ENCODE assay signal across 8 cellular contexts in the genomic region with DNA sequence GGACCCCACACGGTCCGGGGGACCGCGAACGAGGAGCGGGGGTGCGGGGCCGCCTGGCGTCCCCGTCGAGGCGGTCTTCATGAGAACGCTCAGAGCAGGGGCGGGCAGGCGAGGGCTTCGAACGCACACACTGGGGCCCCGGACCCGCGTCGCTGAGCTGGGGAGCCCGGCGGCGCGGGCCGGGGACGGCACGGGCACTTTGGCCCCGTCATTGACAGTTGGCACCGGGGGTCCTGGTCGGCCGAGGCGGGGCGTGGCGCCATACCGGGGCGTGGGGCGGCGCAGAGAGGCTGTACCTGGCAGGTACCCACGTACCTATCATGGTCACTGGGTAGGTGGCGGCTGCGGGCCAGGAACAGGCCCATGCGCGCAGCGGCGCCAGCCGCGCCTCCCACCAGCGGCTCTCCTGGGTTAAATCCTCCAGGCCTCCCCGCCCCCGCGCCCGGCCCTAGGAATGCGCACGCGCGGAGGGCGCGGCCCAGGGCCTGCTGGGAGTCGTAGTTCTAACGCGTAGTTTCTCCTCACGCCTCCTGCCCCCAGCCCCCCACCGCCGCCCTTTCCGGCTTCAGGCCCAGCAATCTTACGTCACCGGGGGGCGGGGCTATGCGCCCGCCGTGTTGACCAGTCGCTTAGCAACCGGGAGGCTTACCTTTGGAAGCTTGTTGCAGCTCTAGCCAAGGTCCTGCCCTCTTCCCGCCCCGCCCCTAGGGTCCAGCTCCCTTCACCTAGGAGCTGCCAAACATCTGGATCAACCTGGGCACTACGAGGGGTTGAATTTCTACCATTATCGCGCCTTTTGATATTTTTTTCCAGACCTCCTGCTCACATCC. TPM values are rescaled to one million over a fixed set of nuclear protein-coding genes. Genes with fewer than 3 reads are reported as not detected.
DNase-seq lines count a peak whose midpoint lies in the region; ATAC-seq and TF ChIP-seq lines count a peak whose summit lies in the region.

Gene PACRG (plus strand): TSS at position 628 of the 830 bp plus-strand sequence.
Gene PRKN (minus strand): TSS at position 420 of the 830 bp plus-strand sequence.

- peak within 1 kb of the TSS; percentile 93 to 100 (median 95) for H3K4me3 Mint-ChIP-seq in naive thymus-derived CD8-positive, alpha-beta T cell
- peak within 1 kb of the TSS; percentile 87 for H3K4me3 Mint-ChIP-seq in stimulated activated memory B cell treated with anti-CD40 and anti-IgM and Interleukin-4, amounts not matched to agents 10 μg/mL and 1 μg/mL and 100 μg/mL, for 72 hours

- TF ChIP-seq CTCF in RWPE1 (conservative IDR thresholded peaks at IDR 0.05; ENCODE audit: low read depth) = no peak
- no peak for TF ChIP-seq CTCF in fibroblast of pulmonary artery (IDR thresholded peaks at IDR 0.05; ENCODE audit: low read length, missing control alignments)

- H3K4me1 Mint-ChIP-seq in naive thymus-derived CD8-positive, alpha-beta T cell = peaks cover 10 to 16% (median 13%) of the 10 kb centered on the region in 4 donors
- peaks cover 15% of the 10 kb centered on the region for H3K4me1 Mint-ChIP-seq in stimulated activated memory B cell treated with anti-CD40 and anti-IgM and Interleukin-4, amounts not matched to agents 10 μg/mL and 1 μg/mL and 100 μg/mL, for 72 hours

- peaks cover 0 to 5% (median 0%) of the 10 kb centered on the region in 9 donors for H3K9me3 Mint-ChIP-seq in naive thymus-derived CD8-positive, alpha-beta T cell
- H3K9me3 Mint-ChIP-seq in stimulated activated memory B cell treated with anti-CD40 and anti-IgM and Interleukin-4, amounts not matched to agents 10 μg/mL and 1 μg/mL and 100 μg/mL, for 72 hours = peaks cover 3% of the 10 kb centered on the region

- peak; percentile 98 for ATAC-seq in GM21619 (IDR thresholded peaks at IDR 0.05; ENCODE audit: unreplicated experiment)
- ATAC-seq in naive thymus-derived CD8-positive, alpha-beta T cell = peak; percentile 89 to 90
- ATAC-seq in stimulated activated memory B cell treated with anti-CD40 and anti-IgM and Interleukin-4, amounts not matched to agents 10 μg/mL and 1 μg/mL and 100 μg/mL, for 72 hours = peak; percentile 97

- POLR2A ChIA-PET in RWPE1 (lab: Yijun Ruan, JAX; ENCODE audit: low non-redundant PET) = no interaction called here
- POLR2A ChIA-PET in naive thymus-derived CD8-positive, alpha-beta T cell (lab: Charles Lee) = interaction anchor here (0.6 to 0.7 kb wide), 2 partner anchors 139 to 1293 kb away, joined by 3 read pairs; no protein-coding TSS in a partner anchor

- H3K27ac Mint-ChIP-seq in naive thymus-derived CD8-positive, alpha-beta T cell = peak within 1 kb of the TSS; percentile 76 to 99 (median 97)
- peak within 1 kb of the TSS; percentile 87 for H3K27ac Mint-ChIP-seq in stimulated activated memory B cell treated with anti-CD40 and anti-IgM and Interleukin-4, amounts not matched to agents 10 μg/mL and 1 μg/mL and 100 μg/mL, for 72 hours

- TF ChIP-seq RAD21 in Ishikawa (IDR thresholded peaks at IDR 0.05; ENCODE audit: low read depth) = no peak

- no peak for TF ChIP-seq EP300 in Ishikawa (IDR thresholded peaks at IDR 0.05; ENCODE audit: borderline replicate concordance)

- no peaks in the 10 kb centered on the region for H3K36me3 Mint-ChIP-seq in naive thymus-derived CD8-positive, alpha-beta T cell
- H3K36me3 Mint-ChIP-seq in stimulated activated memory B cell treated with anti-CD40 and anti-IgM and Interleukin-4, amounts not matched to agents 10 μg/mL and 1 μg/mL and 100 μg/mL, for 72 hours = no peaks in the 10 kb centered on the region

- peak within 1 kb of the TSS; percentile 29; the same call in 1 of the 2 replicates for H3K27ac ChIP-seq in RWPE1

- DNase-seq in DMS 273 treated with DMSO at 0.1 percent for 48 hours (lab: John Stamatoyannopoulos, UW) (peak; percentile 95), RWPE1 (ENCODE audit: low spot score) (peak; percentile 97), fibroblast of pulmonary artery (ENCODE audit: low read depth) (peak; percentile 98)
- DNase-seq in activated effector memory CD4-positive, alpha-beta T cell treated with Interleukin-2 at 50 U/mL for 16 hours = peak; percentile 96
- DNase-seq in naive thymus-derived CD8-positive, alpha-beta T cell = peak; percentile 94 to 100 (median 98)

- CTCF ChIA-PET in RWPE1 (lab: Yijun Ruan, JAX) = no interaction called here

- H3K4me3 ChIP-seq in fibroblast of pulmonary artery (replicated peaks; ENCODE audit: low read depth, low read length) = peak within 1 kb of the TSS; percentile 67

- H3K27me3 Mint-ChIP-seq in naive thymus-derived CD8-positive, alpha-beta T cell = no peaks in the 10 kb centered on the region
- no peaks in the 10 kb centered on the region for H3K27me3 Mint-ChIP-seq in stimulated activated memory B cell treated with anti-CD40 and anti-IgM and Interleukin-4, amounts not matched to agents 10 μg/mL and 1 μg/mL and 100 μg/mL, for 72 hours

TF ChIP-seq in Ishikawa, 13 proteins besides CTCF, POLR2A, EP300 and RAD21:
- TF ChIP-seq YY1 (IDR thresholded peaks at IDR 0.05; ENCODE audit: low read depth) (0 out of 2 replicates have a peak, but pooled peaks have one; percentile 6), EGR1 (IDR thresholded peaks at IDR 0.05) (peak; percentile 88), MAX (IDR thresholded peaks at IDR 0.05) (no peak), ZBTB7A (IDR thresholded peaks at IDR 0.05; ENCODE audit: low read depth) (peak; percentile 81), FOXM1 (IDR thresholded peaks at IDR 0.05; ENCODE audit: borderline replicate concordance, low read depth) (no peak), CREB1 (IDR thresholded peaks at IDR 0.05; ENCODE audit: low read depth) (peak; percentile 64), NFIC (IDR thresholded peaks at IDR 0.05) (no peak), CEBPB (IDR thresholded peaks at IDR 0.05) (no peak), TAF1 (IDR thresholded peaks at IDR 0.05; ENCODE audit: low read depth) (peak; percentile 38; the same call in 1 of the 2 replicates), TEAD4 (IDR thresholded peaks at IDR 0.05) (no peak), TCF12 (IDR thresholded peaks at IDR 0.05; ENCODE audit: low read depth) (peak; percentile 57; the same call in 1 of the 2 replicates)
- TF ChIP-seq, protein P1, sequence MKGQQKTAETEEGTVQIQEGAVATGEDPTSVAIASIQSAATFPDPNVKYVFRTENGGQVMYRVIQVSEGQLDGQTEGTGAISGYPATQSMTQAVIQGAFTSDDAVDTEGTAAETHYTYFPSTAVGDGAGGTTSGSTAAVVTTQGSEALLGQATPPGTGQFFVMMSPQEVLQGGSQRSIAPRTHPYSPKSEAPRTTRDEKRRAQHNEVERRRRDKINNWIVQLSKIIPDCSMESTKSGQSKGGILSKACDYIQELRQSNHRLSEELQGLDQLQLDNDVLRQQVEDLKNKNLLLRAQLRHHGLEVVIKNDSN (IDR thresholded peaks at IDR 0.05) = no peak
- TF ChIP-seq, protein P2, sequence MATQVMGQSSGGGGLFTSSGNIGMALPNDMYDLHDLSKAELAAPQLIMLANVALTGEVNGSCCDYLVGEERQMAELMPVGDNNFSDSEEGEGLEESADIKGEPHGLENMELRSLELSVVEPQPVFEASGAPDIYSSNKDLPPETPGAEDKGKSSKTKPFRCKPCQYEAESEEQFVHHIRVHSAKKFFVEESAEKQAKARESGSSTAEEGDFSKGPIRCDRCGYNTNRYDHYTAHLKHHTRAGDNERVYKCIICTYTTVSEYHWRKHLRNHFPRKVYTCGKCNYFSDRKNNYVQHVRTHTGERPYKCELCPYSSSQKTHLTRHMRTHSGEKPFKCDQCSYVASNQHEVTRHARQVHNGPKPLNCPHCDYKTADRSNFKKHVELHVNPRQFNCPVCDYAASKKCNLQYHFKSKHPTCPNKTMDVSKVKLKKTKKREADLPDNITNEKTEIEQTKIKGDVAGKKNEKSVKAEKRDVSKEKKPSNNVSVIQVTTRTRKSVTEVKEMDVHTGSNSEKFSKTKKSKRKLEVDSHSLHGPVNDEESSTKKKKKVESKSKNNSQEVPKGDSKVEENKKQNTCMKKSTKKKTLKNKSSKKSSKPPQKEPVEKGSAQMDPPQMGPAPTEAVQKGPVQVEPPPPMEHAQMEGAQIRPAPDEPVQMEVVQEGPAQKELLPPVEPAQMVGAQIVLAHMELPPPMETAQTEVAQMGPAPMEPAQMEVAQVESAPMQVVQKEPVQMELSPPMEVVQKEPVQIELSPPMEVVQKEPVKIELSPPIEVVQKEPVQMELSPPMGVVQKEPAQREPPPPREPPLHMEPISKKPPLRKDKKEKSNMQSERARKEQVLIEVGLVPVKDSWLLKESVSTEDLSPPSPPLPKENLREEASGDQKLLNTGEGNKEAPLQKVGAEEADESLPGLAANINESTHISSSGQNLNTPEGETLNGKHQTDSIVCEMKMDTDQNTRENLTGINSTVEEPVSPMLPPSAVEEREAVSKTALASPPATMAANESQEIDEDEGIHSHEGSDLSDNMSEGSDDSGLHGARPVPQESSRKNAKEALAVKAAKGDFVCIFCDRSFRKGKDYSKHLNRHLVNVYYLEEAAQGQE (IDR thresholded peaks at IDR 0.05; ENCODE audit: low read depth) = no peak
TF ChIP-seq in Ishikawa: peak in this region for 6.

RNA-seq across cellular contexts. Expression of gene PACRG, which starts in this region (rescaled TPM):
- 1 to 10 TPM in 1 of 2 experiments, under 1 TPM in 1; 0.55 to 1.2 TPM for total RNA-seq in naive thymus-derived CD8-positive, alpha-beta T cell
- 1 to 10 TPM in 1 of 3 donors, under 1 TPM in 1, not detected in 1; 0.34 to 1.1 TPM for polyA plus RNA-seq in naive thymus-derived CD8-positive, alpha-beta T cell

RNA-seq across cellular contexts. Expression of gene PRKN, which starts in this region (rescaled TPM):
- 1 to 10 TPM; 3.5 to 5.6 TPM for total RNA-seq in naive thymus-derived CD8-positive, alpha-beta T cell
- polyA plus RNA-seq in naive thymus-derived CD8-positive, alpha-beta T cell = 1 to 10 TPM; 2.2 to 4.0 (median 2.6) TPM

Comparison
In these comparisons a context has a peak if more than half of its experiments do, and no peak if none do; other contexts are left out.
1. Peak in every context shown above with its lines: DNase-seq, ATAC-seq, H3K4me3 ChIP-seq and H3K27ac ChIP-seq.